2 cellular contexts compared by ENCODE assay signal in genomic region chr6:125027287-125027686, GRCh38.
TF ChIP-seq lines count a peak whose summit lies in the region.

No MANE protein-coding gene starts in this region.

TF ChIP-seq in HEK293, 187 proteins besides CTCF, POLR2A, EP300 and RAD21 (continued from another document):
- TF ChIP-seq ZNF580 (tag by site-specific recombination; IDR thresholded peaks at IDR 0.05), result peak; percentile 66; the same call in 1 of the 2 replicates
- no peak for TF ChIP-seq KLF9 (tag by site-specific recombination; IDR thresholded peaks at IDR 0.05; ENCODE audit: low read depth)
- TF ChIP-seq GLIS1 (tag by site-specific recombination; IDR thresholded peaks at IDR 0.05), result no peak
- no peak for TF ChIP-seq ZNF19 (tag by site-specific recombination; IDR thresholded peaks at IDR 0.05; ENCODE audit: low read depth)
- TF ChIP-seq, protein P1, sequence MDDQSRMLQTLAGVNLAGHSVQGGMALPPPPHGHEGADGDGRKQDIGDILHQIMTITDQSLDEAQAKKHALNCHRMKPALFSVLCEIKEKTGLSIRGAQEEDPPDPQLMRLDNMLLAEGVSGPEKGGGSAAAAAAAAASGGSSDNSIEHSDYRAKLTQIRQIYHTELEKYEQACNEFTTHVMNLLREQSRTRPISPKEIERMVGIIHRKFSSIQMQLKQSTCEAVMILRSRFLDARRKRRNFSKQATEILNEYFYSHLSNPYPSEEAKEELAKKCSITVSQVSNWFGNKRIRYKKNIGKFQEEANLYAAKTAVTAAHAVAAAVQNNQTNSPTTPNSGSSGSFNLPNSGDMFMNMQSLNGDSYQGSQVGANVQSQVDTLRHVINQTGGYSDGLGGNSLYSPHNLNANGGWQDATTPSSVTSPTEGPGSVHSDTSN (CRISPR knock-in tag; IDR thresholded peaks at IDR 0.05), result no peak
- no peak for TF ChIP-seq ZNF155 (tag by site-specific recombination; IDR thresholded peaks at IDR 0.05)
- no peak for TF ChIP-seq ZNF239 (tag by site-specific recombination; IDR thresholded peaks at IDR 0.05)

TF ChIP-seq in K562, 482 proteins besides CTCF, POLR2A, EP300 and RAD21 (continued from another document):
- TF ChIP-seq ZNF280B (CRISPR knock-in tag; IDR thresholded peaks at IDR 0.05), result no peak
- TF ChIP-seq SP1 (CRISPR knock-in tag; IDR thresholded peaks at IDR 0.05), result no peak
- no peak for TF ChIP-seq ELK1 (CRISPR knock-in tag; IDR thresholded peaks at IDR 0.05)
- TF ChIP-seq ZNF146 (CRISPR knock-in tag; IDR thresholded peaks at IDR 0.05; ENCODE audit: unreplicated experiment), result peak; percentile 88
TF ChIP-seq in K562: peak in this region for 3.
